ENCODE assay signal across 8 cellular contexts in the genomic region with DNA sequence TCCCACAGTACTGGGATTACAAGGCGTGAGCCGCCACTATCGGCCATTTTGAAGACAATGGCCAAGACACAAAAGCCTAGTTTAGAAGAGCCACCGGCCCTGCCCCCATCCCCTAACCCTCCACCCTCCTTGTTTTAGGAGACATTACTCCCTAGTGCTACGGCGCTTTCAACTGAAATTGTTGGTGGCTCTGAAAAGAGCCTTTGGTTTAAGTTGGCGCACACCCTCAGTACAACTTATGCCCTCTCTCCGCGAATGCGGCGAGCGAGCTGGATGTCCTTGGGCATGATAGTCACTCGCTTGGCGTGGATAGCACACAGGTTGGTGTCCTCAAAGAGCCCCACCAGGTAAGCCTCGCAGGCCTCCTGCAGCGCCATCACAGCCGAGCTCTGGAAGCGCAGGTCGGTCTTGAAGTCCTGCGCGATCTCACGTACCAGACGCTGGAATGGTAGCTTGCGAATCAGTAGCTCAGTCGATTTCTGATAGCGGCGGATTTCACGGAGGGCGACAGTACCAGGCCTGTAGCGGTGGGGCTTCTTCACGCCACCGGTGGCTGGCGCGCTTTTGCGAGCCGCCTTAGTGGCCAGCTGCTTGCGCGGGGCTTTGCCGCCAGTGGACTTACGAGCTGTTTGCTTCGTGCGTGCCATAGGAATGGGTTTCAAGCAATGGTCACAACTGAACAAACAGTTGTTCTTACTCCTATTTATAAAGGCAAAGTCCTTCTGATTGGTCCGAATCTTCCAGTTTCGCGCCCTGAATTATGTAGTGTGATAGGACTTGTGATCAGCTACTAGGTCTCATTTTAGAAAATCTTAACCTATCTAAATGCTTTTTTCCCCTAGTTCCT.
DNase-seq lines count a peak whose midpoint lies in the region; ATAC-seq, FAIRE-seq and TF ChIP-seq lines count a peak whose summit lies in the region.

No MANE protein-coding gene starts in this region.

- H3K4me1 ChIP-seq in keratinocyte (ENCODE audit: control insufficient read depth, extremely low read depth, insufficient read depth, low read length): peaks cover 9% of the 10 kb centered on the region

- peak; percentile 40 to 83 (median 59) for TF ChIP-seq CTCF in keratinocyte (optimal IDR thresholded peaks at IDR 0.05 in 1 of 3, IDR thresholded peaks at IDR 0.05 in 1 of 3, conservative IDR thresholded peaks at IDR 0.05 in 1 of 3; ENCODE audit: extremely low read depth in 1 of 3, insufficient read depth in 2 of 3, low read length in 3 of 3)

- H3K79me2 ChIP-seq in keratinocyte (ENCODE audit: control insufficient read depth, insufficient read depth, low read length): no peaks in the 10 kb centered on the region

- peak; percentile 99 for TF ChIP-seq POLR2A in GM10847 (IDR thresholded peaks at IDR 0.05; ENCODE audit: extremely low read depth, insufficient read length)

- H3K9ac ChIP-seq in keratinocyte (ENCODE audit: control insufficient read depth, extremely low read depth, insufficient read depth, low read length): peak overlapping the region; percentile 77

- FAIRE-seq in TTC549 (lab: Jason Lieb, UNC): peak; percentile 57
- peak; percentile 29 for FAIRE-seq in keratinocyte (lab: Jason Lieb, UNC)

- H3K36me3 ChIP-seq in keratinocyte (ENCODE audit: control insufficient read depth in 2 of 2, extremely low read depth in 1 of 2, insufficient read depth in 2 of 2, low read length in 2 of 2): no peaks in the 10 kb centered on the region

- H3K27ac ChIP-seq in keratinocyte (ENCODE audit: control insufficient read depth, insufficient read depth, low read length): peak overlapping the region; percentile 65

- DNase-seq in NCI-H146 treated with DMSO at 0.1 percent for 48 hours (lab: John Stamatoyannopoulos, UW; ENCODE audit: unreplicated experiment): peak; percentile 89
- peak; percentile 57 for DNase-seq in brain pericyte (ENCODE audit: low read depth, low spot score)
- no peak for DNase-seq in keratinocyte (ENCODE audit: low read depth, low spot score)
- peak; percentile 82 for DNase-seq in stimulated activated CD4-positive, alpha-beta T cell treated with anti-CD3 and anti-CD28 coated beads, Interleukin-1b, Interleukin-23, amount 100 ng/mL, for 48 hours

- peak overlapping the region; percentile 50 to 73 (median 70) for H3K4me3 ChIP-seq in keratinocyte (ENCODE audit: control insufficient read depth in 2 of 3, extremely low read depth in 1 of 3, insufficient read depth in 2 of 3, low read depth in 1 of 3, low read length in 3 of 3)

- peak overlapping the region; percentile 91 for H2AFZ ChIP-seq in keratinocyte (ENCODE audit: control insufficient read depth, low read length)

- ATAC-seq in HG02588 (IDR thresholded peaks at IDR 0.05; ENCODE audit: unreplicated experiment): peak; percentile 44
- no peak for ATAC-seq in GM18858 (IDR thresholded peaks at IDR 0.05; ENCODE audit: unreplicated experiment)

- dilution Hi-C loops in keratinocyte (cut with MboI; ENCODE audit: extremely low pct_ligation_motif_present, low sequenced_read_pairs): no loop called here

- H3K27me3 ChIP-seq in keratinocyte (ENCODE audit: control insufficient read depth, extremely low read depth, insufficient read depth, low read length): no peaks in the 10 kb centered on the region

- no peaks in the 10 kb centered on the region for H3K9me3 ChIP-seq in keratinocyte (ENCODE audit: control insufficient read depth, low read depth, low read length)

- no peaks in the 10 kb centered on the region for H3K9me1 ChIP-seq in keratinocyte (ENCODE audit: control insufficient read depth, extremely low read depth, insufficient read depth, low read length)

- H3K4me2 ChIP-seq in keratinocyte (ENCODE audit: control insufficient read depth, extremely low read depth, insufficient read depth, low read depth, low read length): peak overlapping the region; percentile 96

- H4K20me1 ChIP-seq in keratinocyte (ENCODE audit: control insufficient read depth, extremely low read depth, insufficient read depth, low read length): no peaks in the 10 kb centered on the region
